In genomic region chr2:20299113-20299512, GRCh38 we compare ENCODE assay signal across 24 cellular contexts. TPM values are rescaled to one million over a fixed set of nuclear protein-coding genes. Genes with fewer than 3 reads are reported as not detected.
A peak's percentile ranks its signal among the peaks of the same experiment; 100 is the strongest.
DNase-seq lines count a peak whose midpoint lies in the region; ATAC-seq and TF ChIP-seq lines count a peak whose summit lies in the region.
"Had no signal": no experiment of that assay in that cellular context is flagged by ENCODE, and none has a peak within 500 bp of the region (broad histone marks: within the 10 kb centered on the region; RNA-seq: fewer than 3 reads in every experiment).

No MANE protein-coding gene starts in this region.

- no peaks in the 10 kb centered on the region for H3K9me3 Mint-ChIP-seq in activated T-cell treated with anti-CD3 and anti-CD28 coated beads, Interleukin-2, amount 50 U/mL, for 24 hours
- no peaks in the 10 kb centered on the region for H3K9me3 Mint-ChIP-seq in activated T-cell treated with anti-CD3 and anti-CD28 coated beads, Interleukin-2, amount 50 U/mL, for 4 hours
- no peaks in the 10 kb centered on the region for H3K9me3 Mint-ChIP-seq in endodermal cell
- no peaks in the 10 kb centered on the region for H3K9me3 Mint-ChIP-seq in stimulated activated naive B cell treated with anti-CD40 and anti-IgM and Interleukin-4, amounts not matched to agents 10 μg/mL and 1 μg/mL and 100 μg/mL, for 72 hours
- no peaks in the 10 kb centered on the region for H3K9me3 Mint-ChIP-seq in glutamatergic neuron (ENCODE audit: unreplicated experiment)
- H3K9me3 Mint-ChIP-seq: naive B cell; T-helper 2 cell treated with Interferon-gamma antibody and Interleukin-4, amounts not matched to agents 5 μg/mL and 100 μg/mL, for 36 hours had no signal

- H3K27ac ChIP-seq in IMR-90 (ENCODE audit: insufficient read depth, low read length) (no peak overlapping the region), endodermal cell (ENCODE audit: low read depth, low read length) (no peak overlapping the region)
- H3K27ac ChIP-seq: BLaER1, body of pancreas, upper lobe of left lung, WERI-Rb-1 had no signal

- no peak overlapping the region for H3K14ac ChIP-seq in IMR-90 (replicated peaks; ENCODE audit: low read depth, low read length)

- H3K9ac ChIP-seq in IMR-90 (ENCODE audit: low read depth, low read length) (no peak overlapping the region), endodermal cell (ENCODE audit: extremely low read depth, low read length, poor library complexity, severe bottlenecking) (no peak overlapping the region)
- H3K9ac ChIP-seq: BLaER1 had no signal

- DNase-seq in activated T-cell treated with anti-CD3 and anti-CD28 coated beads, Interleukin-2, amount 50 U/mL, for 24 hours: no peak
- DNase-seq in activated T-cell treated with anti-CD3 and anti-CD28 coated beads, Interleukin-2, amount 50 U/mL, for 4 hours: no peak
- no peak for DNase-seq in IMR-90
- DNase-seq in endodermal cell: no peak
- no peak for DNase-seq in stimulated activated naive B cell treated with anti-CD40 and anti-IgM and Interleukin-4, amounts not matched to agents 10 μg/mL and 1 μg/mL and 100 μg/mL, for 72 hours
- no peak for DNase-seq in glutamatergic neuron
- DNase-seq in OCI-M1 (lab: John Stamatoyannopoulos, UW): no peak
- no peak for DNase-seq in iPS-NIHi7 (ENCODE audit: extremely low spot score)
- DNase-seq: body of pancreas; effector memory CD4-positive, alpha-beta T cell; HCEC 1CT; mesenchymal stem cell; MV-4-11; naive B cell; NCI-H1694 treated with DMSO at 0.1 percent for 48 hours; NCI-H2171 treated with DMSO at 0.1 percent for 48 hours; NCI-H526; occipital lobe; retina; upper lobe of left lung; WERI-Rb-1 had no signal

- H2BK5ac ChIP-seq in IMR-90 (ENCODE audit: low read depth, low read length, poor library complexity, severe bottlenecking): no peak overlapping the region

- no peak for ATAC-seq in activated T-cell treated with anti-CD3 and anti-CD28 coated beads, Interleukin-2, amount 50 U/mL, for 4 hours
- no peak for ATAC-seq in IMR-90 (ENCODE audit: low read depth)
- no peak for ATAC-seq in stimulated activated naive B cell treated with anti-CD40 and anti-IgM and Interleukin-4, amounts not matched to agents 10 μg/mL and 1 μg/mL and 100 μg/mL, for 72 hours (replicated peaks)
- ATAC-seq: body of pancreas, SK-N-SH treated with all-trans-retinoic acid at 6 μM for 48 hours had no signal

- peaks cover 35% of the 10 kb centered on the region for H3K4me1 Mint-ChIP-seq in activated T-cell treated with anti-CD3 and anti-CD28 coated beads, Interleukin-2, amount 50 U/mL, for 24 hours (ENCODE audit: low read depth)
- H3K4me1 Mint-ChIP-seq in activated T-cell treated with anti-CD3 and anti-CD28 coated beads, Interleukin-2, amount 50 U/mL, for 4 hours (ENCODE audit: low read depth): peaks cover 5% of the 10 kb centered on the region
- peaks cover 14% of the 10 kb centered on the region for H3K4me1 Mint-ChIP-seq in endodermal cell
- H3K4me1 Mint-ChIP-seq in stimulated activated naive B cell treated with anti-CD40 and anti-IgM and Interleukin-4, amounts not matched to agents 10 μg/mL and 1 μg/mL and 100 μg/mL, for 72 hours: peaks cover 6 to 8% of the 10 kb centered on the region in 2 donors
- peaks cover 4% of the 10 kb centered on the region for H3K4me1 Mint-ChIP-seq in glutamatergic neuron (ENCODE audit: low read depth, unreplicated experiment)

- H3K79me1 ChIP-seq in IMR-90 (ENCODE audit: low read depth in 1 of 2, low read length in 2 of 2): peaks cover 45 to 51% of the 10 kb centered on the region in 2 experiments

- POLR2A ChIA-PET in IMR-90 (lab: Charles Lee; ENCODE audit: unreplicated experiment): no interaction called here

- no peak overlapping the region for H3K56ac ChIP-seq in IMR-90 (ENCODE audit: extremely low read depth, insufficient read depth, low read length)

- H4K5ac ChIP-seq in IMR-90 (ENCODE audit: low read depth, low read length): no peak overlapping the region

- peaks cover 10% of the 10 kb centered on the region for H4K20me1 ChIP-seq in IMR-90 (ENCODE audit: insufficient read depth, low read length)

- CTCF ChIA-PET in IMR-90 (lab: Yijun Ruan, JAX): no interaction called here

- H3K4me3 Mint-ChIP-seq in activated T-cell treated with anti-CD3 and anti-CD28 coated beads, Interleukin-2, amount 50 U/mL, for 24 hours: no peak overlapping the region
- no peak overlapping the region for H3K4me3 Mint-ChIP-seq in activated T-cell treated with anti-CD3 and anti-CD28 coated beads, Interleukin-2, amount 50 U/mL, for 4 hours
- H3K4me3 Mint-ChIP-seq in endodermal cell: no peak overlapping the region
- no peak overlapping the region for H3K4me3 Mint-ChIP-seq in stimulated activated naive B cell treated with anti-CD40 and anti-IgM and Interleukin-4, amounts not matched to agents 10 μg/mL and 1 μg/mL and 100 μg/mL, for 72 hours
- no peak overlapping the region for H3K4me3 Mint-ChIP-seq in glutamatergic neuron (ENCODE audit: unreplicated experiment)
- H3K4me3 Mint-ChIP-seq: naive B cell; T-helper 2 cell treated with Interferon-gamma antibody and Interleukin-4, amounts not matched to agents 5 μg/mL and 100 μg/mL, for 36 hours had no signal

- H3K18ac ChIP-seq in IMR-90 (ENCODE audit: low read depth, low read length): no peak overlapping the region

- H2BK120ac ChIP-seq in IMR-90 (ENCODE audit: low read depth, low read length): no peak overlapping the region

- H3K4ac ChIP-seq in IMR-90 (ENCODE audit: low read depth, low read length): no peak overlapping the region

- no peak overlapping the region for H2BK20ac ChIP-seq in IMR-90 (ENCODE audit: low read depth, low read length)

- H3K9me3 ChIP-seq in IMR-90 (ENCODE audit: control insufficient read depth, insufficient read depth, low read length) (no peaks in the 10 kb centered on the region), endodermal cell (ENCODE audit: control insufficient read depth, low read length) (peaks cover 7% of the 10 kb centered on the region)
- H3K9me3 ChIP-seq: BLaER1, body of pancreas, upper lobe of left lung had no signal

- dilution Hi-C loops in IMR-90 (cut with HindIII; ENCODE audit: low sequenced_read_pairs, unreplicated experiment): no loop called here

- H2BK15ac ChIP-seq in IMR-90 (ENCODE audit: low read depth, low read length): no peak overlapping the region

- 93% methylated on average over 3 of the region's 6 CpGs; no CpG with 5 or more reads in 1 of the 2 experiments for WGBS in IMR-90 (ENCODE audit: extremely low coverage in 2 of 2, insufficient read length in 1 of 2), 2 experiments
- 94 to 95% methylated on average over 5 to 6 of the region's 6 CpGs for WGBS in endodermal cell (ENCODE audit: insufficient coverage in 1 of 2, insufficient read length in 1 of 2), 2 experiments

- no peaks in the 10 kb centered on the region for H3K27me3 Mint-ChIP-seq in activated T-cell treated with anti-CD3 and anti-CD28 coated beads, Interleukin-2, amount 50 U/mL, for 24 hours
- H3K27me3 Mint-ChIP-seq in activated T-cell treated with anti-CD3 and anti-CD28 coated beads, Interleukin-2, amount 50 U/mL, for 4 hours (ENCODE audit: low read depth): no peaks in the 10 kb centered on the region
- H3K27me3 Mint-ChIP-seq in endodermal cell (ENCODE audit: insufficient read depth) (no peaks in the 10 kb centered on the region), glutamatergic neuron (ENCODE audit: unreplicated experiment) (no peaks in the 10 kb centered on the region)
- no peaks in the 10 kb centered on the region for H3K27me3 Mint-ChIP-seq in stimulated activated naive B cell treated with anti-CD40 and anti-IgM and Interleukin-4, amounts not matched to agents 10 μg/mL and 1 μg/mL and 100 μg/mL, for 72 hours
- H3K27me3 Mint-ChIP-seq: naive B cell had no signal

- H3K4me1 ChIP-seq in IMR-90 (ENCODE audit: control insufficient read depth, insufficient read depth, low read length) (peaks cover 5% of the 10 kb centered on the region), endodermal cell (ENCODE audit: control insufficient read depth, insufficient read depth, low read length) (peaks cover 10% of the 10 kb centered on the region)
- H3K4me1 ChIP-seq: BLaER1 had no signal

- H4K91ac ChIP-seq in IMR-90 (ENCODE audit: insufficient read depth, low read depth, low read length): no peak overlapping the region

- no peak for TF ChIP-seq CTCF in IMR-90 (conservative IDR thresholded peaks at IDR 0.05; ENCODE audit: low read depth, low read length)
- TF ChIP-seq CTCF in endodermal cell (conservative IDR thresholded peaks at IDR 0.05): no peak
- no peak for TF ChIP-seq CTCF in glutamatergic neuron (IDR thresholded peaks at IDR 0.05; ENCODE audit: partially characterized antibody, unreplicated experiment)

- no peak overlapping the region for H3K4me3 ChIP-seq in IMR-90 (ENCODE audit: insufficient read depth, low read depth, low read length)
- no peak overlapping the region for H3K4me3 ChIP-seq in endodermal cell (ENCODE audit: low read length)
- H3K4me3 ChIP-seq: BLaER1, body of pancreas, upper lobe of left lung had no signal

- peaks cover 94% of the 10 kb centered on the region for H3K36me3 Mint-ChIP-seq in activated T-cell treated with anti-CD3 and anti-CD28 coated beads, Interleukin-2, amount 50 U/mL, for 24 hours (ENCODE audit: low read depth)
- H3K36me3 Mint-ChIP-seq in activated T-cell treated with anti-CD3 and anti-CD28 coated beads, Interleukin-2, amount 50 U/mL, for 4 hours (ENCODE audit: insufficient read depth): peaks cover 30% of the 10 kb centered on the region
- H3K36me3 Mint-ChIP-seq in endodermal cell (ENCODE audit: low read depth) (peaks cover 65% of the 10 kb centered on the region), glutamatergic neuron (ENCODE audit: unreplicated experiment) (no peaks in the 10 kb centered on the region)
- peaks cover 31 to 56% of the 10 kb centered on the region in 2 donors for H3K36me3 Mint-ChIP-seq in stimulated activated naive B cell treated with anti-CD40 and anti-IgM and Interleukin-4, amounts not matched to agents 10 μg/mL and 1 μg/mL and 100 μg/mL, for 72 hours

- no peak overlapping the region for H3K4me2 ChIP-seq in IMR-90 (ENCODE audit: low read depth, low read length)
- H3K4me2 ChIP-seq: BLaER1 had no signal

- no TSS peak for BruUV-seq in IMR-90 (replicated peaks; lab: Mats Ljungman, UMichigan)

- intact Hi-C loops in IMR-90 (cut with micrococcal nuclease): no loop called here

- no peaks in the 10 kb centered on the region for H3K27me3 ChIP-seq in IMR-90 (ENCODE audit: control insufficient read depth, insufficient read depth, low read length)
- H3K27me3 ChIP-seq in endodermal cell (ENCODE audit: control insufficient read depth, insufficient read depth, low read length, poor library complexity, severe bottlenecking): no peaks in the 10 kb centered on the region
- H3K27me3 ChIP-seq: BLaER1, body of pancreas, upper lobe of left lung had no signal

- H2AK9ac ChIP-seq in IMR-90 (replicated peaks; ENCODE audit: low read depth, low read length, poor library complexity): no peak overlapping the region

- in situ Hi-C loops in IMR-90 (cut with MboI; ENCODE audit: low sequenced_read_pairs): no loop called here

- no peak for TF ChIP-seq POLR2A in IMR-90 (IDR thresholded peaks at IDR 0.05; ENCODE audit: low read depth, low read length)

- H3K36me3 ChIP-seq in IMR-90 (ENCODE audit: control insufficient read depth, insufficient read depth, low read length) (peaks cover 21% of the 10 kb centered on the region), endodermal cell (ENCODE audit: control insufficient read depth, insufficient read depth, low read length) (peaks cover 79% of the 10 kb centered on the region)

- H2AFZ ChIP-seq in IMR-90 (replicated peaks; ENCODE audit: low read length, poor library complexity): no peak overlapping the region

- no peak for TF ChIP-seq RAD21 in IMR-90 (IDR thresholded peaks at IDR 0.05; ENCODE audit: low read length)

- peak overlapping the region; percentile 71 for H3K27ac Mint-ChIP-seq in activated T-cell treated with anti-CD3 and anti-CD28 coated beads, Interleukin-2, amount 50 U/mL, for 24 hours
- H3K27ac Mint-ChIP-seq in endodermal cell (peak overlapping the region; percentile 44), glutamatergic neuron (ENCODE audit: unreplicated experiment) (no peak overlapping the region)
- H3K27ac Mint-ChIP-seq in stimulated activated naive B cell treated with anti-CD40 and anti-IgM and Interleukin-4, amounts not matched to agents 10 μg/mL and 1 μg/mL and 100 μg/mL, for 72 hours: peak overlapping the region; percentile 73
- H3K27ac Mint-ChIP-seq: T-helper 2 cell treated with Interferon-gamma antibody and Interleukin-4, amounts not matched to agents 5 μg/mL and 100 μg/mL, for 36 hours had no signal

- H4K8ac ChIP-seq in IMR-90 (ENCODE audit: low read depth in 2 of 2, low read length in 2 of 2): 0 out of 4 replicates have a peak overlapping the region, but pooled peaks of 1 of the 2 experiments have one; percentile 5

- H2AK5ac ChIP-seq in IMR-90 (ENCODE audit: low read depth, low read length): no peak overlapping the region

- peaks cover 16% of the 10 kb centered on the region for H3K9me1 ChIP-seq in IMR-90 (ENCODE audit: insufficient read depth, low read length)

- H3K23ac ChIP-seq in IMR-90 (ENCODE audit: low read depth, low read length): 0 out of 2 replicates have a peak overlapping the region, but pooled peaks have one; percentile 2

RNA-seq across cellular contexts. Expression of gene PUM2, which starts 51.5 kb away (rescaled TPM):
- 10 to 100 TPM; 88.1 to 92.6 (median 91.3) TPM for total RNA-seq in activated T-cell treated with anti-CD3 and anti-CD28 coated beads, Interleukin-2, amount 50 U/mL, for 4 hours
- total RNA-seq in IMR-90 (2012; rRNA removed) (35.6 and 38.4 TPM in 2 replicates), endodermal cell (100 to 1,000 TPM; 114 to 126 TPM), glutamatergic neuron (ENCODE audit: unreplicated experiment) (113 TPM)
- polyA plus RNA-seq in IMR-90 (2012; rRNA removed): 16.4 and 18.8 TPM in 2 replicates
- polyA plus RNA-seq in IMR-90 (2012; cell fraction: cytosol; rRNA removed): 4.5 and 6.3 TPM in 2 replicates
- polyA plus RNA-seq in IMR-90 (2012; cell fraction: nucleus; rRNA removed; ENCODE audit: low replicate concordance): 8.0 and 28.7 TPM in 2 replicates
- 79.0 TPM for polyA plus RNA-seq in endodermal cell (2013, experiment 1 of 2)
- polyA plus RNA-seq in endodermal cell (2013, experiment 2 of 2): 74.6 TPM
